In the genomic region with DNA sequence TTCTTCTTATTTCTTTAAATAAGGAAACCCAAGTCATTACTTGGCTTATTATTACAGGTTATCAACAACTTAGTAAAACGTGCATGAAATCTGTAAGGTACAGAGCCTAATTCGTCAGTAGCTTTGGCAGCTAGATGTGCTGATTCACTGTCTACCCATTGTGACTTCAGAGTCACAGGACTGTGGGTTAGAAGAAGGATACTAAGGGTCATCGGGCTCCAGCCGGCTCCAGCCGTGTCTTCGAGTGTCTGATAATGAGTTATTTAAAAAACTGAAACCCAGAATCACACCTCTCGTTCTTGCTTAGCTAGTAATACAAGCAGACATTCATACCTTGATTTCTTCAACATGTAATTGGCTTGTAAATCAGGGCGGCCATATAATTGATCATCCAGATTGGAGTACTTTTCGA, we compare ENCODE assay signal across 10 cellular contexts.
A peak's percentile ranks its signal among the peaks of the same experiment; 100 is the strongest.
DNase-seq lines count a peak whose midpoint lies in the region; ATAC-seq and TF ChIP-seq lines count a peak whose summit lies in the region.
"Had no signal": no experiment of that assay in that cellular context is flagged by ENCODE, and none has a peak within 500 bp of the region (broad histone marks: within the 10 kb centered on the region; RNA-seq: fewer than 3 reads in every experiment).

No MANE protein-coding gene starts in this region.

- ATAC-seq in HG03520 (IDR thresholded peaks at IDR 0.05; ENCODE audit: unreplicated experiment) (peak; percentile 39), right lobe of liver (peak; percentile 67 to 92 (median 90)), GM18907 (IDR thresholded peaks at IDR 0.05; ENCODE audit: unreplicated experiment) (no peak), GM19023 (IDR thresholded peaks at IDR 0.05; ENCODE audit: unreplicated experiment) (no peak)
- ATAC-seq: activated CD8-positive, alpha-beta T cell treated with anti-CD3 and anti-CD28 coated beads, Interleukin-2, amount 10 ng/mL, durations not matched to agents 7 days and 5 days had no signal

- no peak for TF ChIP-seq CTCF in right lobe of liver (IDR thresholded peaks at IDR 0.05)

- no peaks in the 10 kb centered on the region for H3K9me3 ChIP-seq in right lobe of liver
- H3K9me3 ChIP-seq: esophagus squamous epithelium had no signal

- TF ChIP-seq POLR2A in right lobe of liver (IDR thresholded peaks at IDR 0.05) = no peak

- DNase-seq in A172 (ENCODE audit: low spot score) (peak; percentile 81), right lobe of liver (peak in 2 of 3 donors; percentile 39 to 52), amniotic stem cell (lab: John Stamatoyannopoulos, UW) (no peak), hepatic stellate cell (ENCODE audit: low spot score) (no peak)
- DNase-seq: activated CD8-positive, alpha-beta T cell treated with anti-CD3 and anti-CD28 coated beads, Interleukin-2, amount 10 ng/mL, durations not matched to agents 7 days and 5 days; esophagus squamous epithelium had no signal

- H3K4me1 ChIP-seq in right lobe of liver = no peaks in the 10 kb centered on the region

- no peaks in the 10 kb centered on the region for H3K36me3 ChIP-seq in right lobe of liver
- H3K36me3 ChIP-seq: esophagus squamous epithelium had no signal

- H3K4me3 ChIP-seq in right lobe of liver = no peak overlapping the region
- H3K4me3 ChIP-seq: esophagus squamous epithelium had no signal

- no peaks in the 10 kb centered on the region for H3K27me3 ChIP-seq in right lobe of liver
- H3K27me3 ChIP-seq: esophagus squamous epithelium had no signal

- H3K27ac ChIP-seq in cingulate gyrus (ENCODE audit: low read depth, low read length) = peak overlapping the region; percentile 89
- peak overlapping the region; percentile 1 to 31 (median 25) for H3K27ac ChIP-seq in right lobe of liver
- H3K27ac ChIP-seq: esophagus squamous epithelium had no signal

- intact Hi-C loops in right lobe of liver (cut with DNase I) = no loop called here

- 55% methylated on average over 9 of the region's 9 CpGs for WGBS in right lobe of liver (ENCODE audit: insufficient coverage, low coverage, low lambda C conversion rate, missing lambda C conversion rate)

Comparison
In these comparisons a context has a peak if more than half of its experiments do, and no peak if none do; other contexts are left out.
1. DNase-seq: peak in A172 (single experiment) and right lobe of liver (2 of 3); none in amniotic stem cell (single experiment) and hepatic stellate cell (single experiment).
2. ATAC-seq: peak in HG03520 (single experiment) and right lobe of liver (4 of 4); none in GM18907 (single experiment) and GM19023 (single experiment).